ENCODE assay signal across 8 cellular contexts in genomic region chr6:145929037-145929633, GRCh38. TPM values are rescaled to one million over a fixed set of nuclear protein-coding genes. Genes with fewer than 3 reads are reported as not detected.
DNase-seq lines count a peak whose midpoint lies in the region; ATAC-seq, FAIRE-seq and TF ChIP-seq lines count a peak whose summit lies in the region.

No MANE protein-coding gene starts in this region.

- H3K27me3 ChIP-seq in mesendoderm (ENCODE audit: insufficient read depth, low read length, poor library complexity) = no peaks in the 10 kb centered on the region

- FAIRE-seq in GM18507 (lab: Jason Lieb, UNC) = peak; percentile 21

- DNase-seq in AG09319 (ENCODE audit: extremely low read depth, low read depth) = peak; percentile 11
- DNase-seq in GM18507 (ENCODE audit: extremely low spot score, insufficient read length, low read depth) = no peak
- peak; percentile 19 for DNase-seq in NCI-H460 (ENCODE audit: extremely low read depth, low read depth)
- peak; percentile 12 for DNase-seq in central memory CD4-positive, alpha-beta T cell
- peak; percentile 36 for DNase-seq in mesendoderm
- DNase-seq in activated T-cell treated with anti-CD3 and anti-CD28 coated beads, Interleukin-2, amount 50 U/mL, for 24 hours = no peak
- no peak for DNase-seq in stimulated activated CD4-positive, alpha-beta T cell treated with anti-CD3 and anti-CD28 coated beads, Interleukin-1b, Interleukin-23, amount 100 ng/mL, for 48 hours

- H4K8ac ChIP-seq in mesendoderm (ENCODE audit: low read depth, low read length) = no peak overlapping the region

- H3K9me3 Mint-ChIP-seq in activated T-cell treated with anti-CD3 and anti-CD28 coated beads, Interleukin-2, amount 50 U/mL, for 24 hours = no peaks in the 10 kb centered on the region

- H3K18ac ChIP-seq in mesendoderm (ENCODE audit: low read length) = no peak overlapping the region

- H4K5ac ChIP-seq in mesendoderm (ENCODE audit: low read length) = no peak overlapping the region

- no peak for ATAC-seq in HG03457 (IDR thresholded peaks at IDR 0.05; ENCODE audit: unreplicated experiment)

- no peak overlapping the region for H3K23ac ChIP-seq in mesendoderm (ENCODE audit: low read length)

- H3K4me1 ChIP-seq in mesendoderm (ENCODE audit: control insufficient read depth, low read depth, low read length) = no peaks in the 10 kb centered on the region

- no peak overlapping the region for H2AK5ac ChIP-seq in mesendoderm (ENCODE audit: low read length)

- H3K4ac ChIP-seq in mesendoderm (ENCODE audit: low read depth, low read length) = no peak overlapping the region

- no peak overlapping the region for H3K4me3 ChIP-seq in mesendoderm (ENCODE audit: low read length)

- no CpG with 5 or more reads among the region's 4 CpGs for WGBS in mesendoderm (ENCODE audit: extremely low coverage, insufficient coverage, low lambda C conversion rate)

- H3K27ac ChIP-seq in mesendoderm (ENCODE audit: low read depth, low read length) = no peak overlapping the region

- no peaks in the 10 kb centered on the region for H3K79me2 ChIP-seq in mesendoderm (ENCODE audit: control insufficient read depth, insufficient read depth, low read length)

- no peaks in the 10 kb centered on the region for H3K4me1 Mint-ChIP-seq in activated T-cell treated with anti-CD3 and anti-CD28 coated beads, Interleukin-2, amount 50 U/mL, for 24 hours (ENCODE audit: low read depth)

- H3K56ac ChIP-seq in mesendoderm (ENCODE audit: low read length) = no peak overlapping the region

- H3K9ac ChIP-seq in mesendoderm (ENCODE audit: low read length) = no peak overlapping the region

- H3K27ac Mint-ChIP-seq in activated T-cell treated with anti-CD3 and anti-CD28 coated beads, Interleukin-2, amount 50 U/mL, for 24 hours = no peak overlapping the region

- TF ChIP-seq CTCF in AG09319 (IDR thresholded peaks at IDR 0.05; ENCODE audit: low read depth, low read length) = peak; percentile 57

- H3K27me3 Mint-ChIP-seq in activated T-cell treated with anti-CD3 and anti-CD28 coated beads, Interleukin-2, amount 50 U/mL, for 24 hours = no peaks in the 10 kb centered on the region

- no peaks in the 10 kb centered on the region for H3K36me3 ChIP-seq in mesendoderm (ENCODE audit: control insufficient read depth, insufficient read depth, low read length)

- no peak overlapping the region for H2BK15ac ChIP-seq in mesendoderm (replicated peaks; ENCODE audit: low read depth)

- H2BK5ac ChIP-seq in mesendoderm (ENCODE audit: low read length) = no peak overlapping the region

- H3K4me3 Mint-ChIP-seq in activated T-cell treated with anti-CD3 and anti-CD28 coated beads, Interleukin-2, amount 50 U/mL, for 24 hours = no peak overlapping the region

- no peaks in the 10 kb centered on the region for H3K79me1 ChIP-seq in mesendoderm (ENCODE audit: low read length)

- no peak overlapping the region for H3K4me2 ChIP-seq in mesendoderm (ENCODE audit: low read length)

- no peak overlapping the region for H2BK120ac ChIP-seq in mesendoderm (ENCODE audit: low read depth, low read length)

- peaks cover 67% of the 10 kb centered on the region for H3K36me3 Mint-ChIP-seq in activated T-cell treated with anti-CD3 and anti-CD28 coated beads, Interleukin-2, amount 50 U/mL, for 24 hours (ENCODE audit: low read depth)

RNA-seq across cellular contexts. Expression of gene SHPRH, which starts 35.0 kb away (rescaled TPM):
- 9.8 and 12.4 TPM in 2 replicates for total RNA-seq in NCI-H460 (2014; rRNA removed; shearing (Covaris generic))
- 9.6 and 9.8 TPM in 2 replicates for polyA plus RNA-seq in NCI-H460 (2014; cell fraction: nucleus; rRNA removed)
- polyA plus RNA-seq in mesendoderm (2013, experiment 1 of 2) = 12.0 TPM
- polyA plus RNA-seq in mesendoderm (2013, experiment 2 of 2) = 11.9 TPM

Comparison
In these comparisons a context has a peak if more than half of its experiments do, and no peak if none do; other contexts are left out.
1. DNase-seq: peak in AG09319 (single experiment), NCI-H460 (single experiment), central memory CD4-positive, alpha-beta T cell (single experiment) and mesendoderm (single experiment); none in GM18507 (single experiment), activated T-cell treated with anti-CD3 and anti-CD28 coated beads, Interleukin-2, amount 50 U/mL, for 24 hours (single experiment) and stimulated activated CD4-positive, alpha-beta T cell treated with anti-CD3 and anti-CD28 coated beads, Interleukin-1b, Interleukin-23, amount 100 ng/mL, for 48 hours (single experiment).